1 cellular context compared by ENCODE assay signal in the genomic region with DNA sequence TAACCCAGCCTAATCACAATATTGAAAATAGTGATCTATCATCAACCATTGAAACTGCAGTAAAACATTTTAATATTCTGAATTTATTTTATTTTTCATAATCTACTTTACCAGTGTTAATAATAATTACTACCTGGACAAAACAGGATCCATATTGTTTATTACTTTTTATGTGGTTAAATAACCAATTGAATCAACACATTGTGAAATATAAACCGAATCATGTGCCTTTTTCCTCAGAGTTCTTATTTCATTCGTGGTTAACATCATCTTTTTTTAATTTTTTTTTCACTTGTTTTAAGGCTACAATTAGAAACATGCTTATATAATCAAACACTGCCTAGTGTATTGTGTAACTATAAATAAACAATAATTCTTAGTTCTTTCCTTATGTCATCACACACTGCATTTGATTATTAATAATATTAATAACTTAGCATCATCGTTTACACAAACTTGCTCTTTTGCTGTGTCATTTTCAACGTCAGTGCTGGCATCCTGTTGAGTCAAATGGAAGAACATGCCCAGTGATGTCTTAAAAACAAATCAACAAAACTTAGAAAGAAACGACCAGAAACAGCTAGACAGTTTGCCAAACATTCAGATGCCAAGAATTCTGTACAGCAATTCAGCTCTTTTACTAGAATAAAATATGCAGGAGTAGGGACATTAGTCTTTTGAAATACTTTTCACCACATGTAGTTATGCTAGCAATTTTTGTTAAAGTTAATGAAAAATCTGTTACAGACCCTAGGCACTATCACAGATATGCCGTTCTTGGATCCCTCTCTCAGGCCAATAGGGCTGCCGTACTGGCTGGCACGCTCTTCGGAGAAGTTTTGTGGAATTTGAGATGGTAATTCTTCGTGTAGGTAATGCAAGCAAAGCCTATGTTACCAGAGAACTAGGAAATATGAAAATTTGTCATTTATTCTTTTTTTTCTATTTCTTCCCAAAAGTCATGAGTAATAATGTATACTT.
A peak's percentile ranks its signal among the peaks of the same experiment; 100 is the strongest.
TF ChIP-seq lines count a peak whose summit lies in the region.

No MANE protein-coding gene starts in this region.

TF ChIP-seq in IMR-90, 13 proteins besides CTCF, POLR2A, EP300 and RAD21 (continued from another document):
- TF ChIP-seq MAFK (IDR thresholded peaks at IDR 0.05; ENCODE audit: low read depth, low read length): peak; percentile 42; the same call in 1 of the 2 replicates
